In the genomic region with DNA sequence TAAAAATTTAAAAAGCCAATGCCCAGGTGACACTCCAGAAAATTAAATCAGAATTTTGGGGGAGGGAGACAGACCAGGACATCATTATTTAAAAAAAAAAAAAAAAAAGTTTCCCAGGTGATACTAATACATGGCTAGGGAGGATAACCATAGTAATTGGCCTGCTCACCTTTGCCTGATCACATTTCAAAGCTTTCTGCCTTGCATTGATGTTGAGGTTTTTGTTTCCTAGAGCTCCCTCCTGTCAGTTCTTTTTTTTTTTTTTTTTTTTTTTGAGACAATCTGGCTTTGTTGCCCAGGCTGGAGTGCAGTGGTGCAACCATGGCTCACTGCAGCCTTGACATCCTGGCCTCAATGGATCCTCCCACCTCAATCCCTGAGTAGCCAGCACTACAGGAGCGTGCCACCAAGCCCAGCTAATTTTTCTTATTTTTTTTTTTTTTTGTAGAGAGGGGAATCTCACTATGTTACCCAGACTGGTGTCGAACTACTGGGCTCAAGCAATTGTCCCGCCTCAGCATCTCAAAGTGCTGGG, we compare ENCODE assay signal across 24 cellular contexts. TPM values are rescaled to one million over a fixed set of nuclear protein-coding genes. Genes with fewer than 3 reads are reported as not detected.
DNase-seq lines count a peak whose midpoint lies in the region; TF ChIP-seq lines count a peak whose summit lies in the region.
"Had no signal": no experiment of that assay in that cellular context is flagged by ENCODE, and none has a peak within 500 bp of the region (broad histone marks: within the 10 kb centered on the region; RNA-seq: fewer than 3 reads in every experiment).

No MANE protein-coding gene starts in this region.

- peak overlapping the region; percentile 39 for H3K18ac ChIP-seq in mesendoderm (ENCODE audit: low read length)

- no peak overlapping the region for H2AK5ac ChIP-seq in mesendoderm (ENCODE audit: low read length)

- H2BK120ac ChIP-seq in mesendoderm (ENCODE audit: low read depth, low read length): no peak overlapping the region

- H3K27ac Mint-ChIP-seq in Caco-2 (ENCODE audit: unreplicated experiment): peak overlapping the region; percentile 82
- no peak overlapping the region for H3K27ac Mint-ChIP-seq in T-helper 2 cell treated with Interferon-gamma antibody and Interleukin-4, amounts not matched to agents 5 μg/mL and 100 μg/mL, for 36 hours
- H3K27ac Mint-ChIP-seq: CD4-positive, alpha-beta T cell had no signal

- peaks cover 41% of the 10 kb centered on the region for H3K4me1 ChIP-seq in Caco-2
- H3K4me1 ChIP-seq in HEK293 (ENCODE audit: control insufficient read depth, insufficient read depth, low read length): peaks cover 17% of the 10 kb centered on the region
- H3K4me1 ChIP-seq in mesendoderm (ENCODE audit: control insufficient read depth, low read depth, low read length): no peaks in the 10 kb centered on the region
- peaks cover 9% of the 10 kb centered on the region for H3K4me1 ChIP-seq in stomach smooth muscle (ENCODE audit: control insufficient read depth, insufficient read depth, low read length)
- H3K4me1 ChIP-seq in mammary epithelial cell (ENCODE audit: insufficient read depth, low read length): no peaks in the 10 kb centered on the region
- H3K4me1 ChIP-seq: A549 had no signal

- no peak overlapping the region for H4K5ac ChIP-seq in mesendoderm (ENCODE audit: low read length)

- POLR2A ChIA-PET in Caco-2 (lab: Charles Lee): no interaction called here
- POLR2A ChIA-PET in HEK293 (lab: Yijun Ruan, JAX): no interaction called here

- H2BK15ac ChIP-seq in mesendoderm (replicated peaks; ENCODE audit: low read depth): no peak overlapping the region

- H3K4me3 Mint-ChIP-seq in Caco-2 (ENCODE audit: unreplicated experiment): no peak overlapping the region
- no peak overlapping the region for H3K4me3 Mint-ChIP-seq in T-helper 2 cell treated with Interferon-gamma antibody and Interleukin-4, amounts not matched to agents 5 μg/mL and 100 μg/mL, for 36 hours
- H3K4me3 Mint-ChIP-seq: CD4-positive, alpha-beta T cell had no signal

- H4K8ac ChIP-seq in mesendoderm (ENCODE audit: low read depth, low read length): no peak overlapping the region

- no peak overlapping the region for H3K4me2 ChIP-seq in mesendoderm (ENCODE audit: low read length)
- no peak overlapping the region for H3K4me2 ChIP-seq in mammary epithelial cell (ENCODE audit: insufficient read depth, low read depth, low read length)
- H3K4me2 ChIP-seq: A549; BLaER1 treated with 17β-estradiol and CSF1 and Interleukin-3, amounts not matched to agents 10 nM and 100 nM had no signal

- H3K79me2 ChIP-seq in mesendoderm (ENCODE audit: control insufficient read depth, insufficient read depth, low read length): no peaks in the 10 kb centered on the region
- no peaks in the 10 kb centered on the region for H3K79me2 ChIP-seq in mammary epithelial cell (ENCODE audit: insufficient read depth, low read length)

- no peak for DNase-seq in Caco-2
- no peak for DNase-seq in mesendoderm
- no peak for DNase-seq in T-helper 2 cell treated with Interferon-gamma antibody and Interleukin-4, amounts not matched to agents 5 μg/mL and 100 μg/mL, for 36 hours (ENCODE audit: low spot score)
- no peak for DNase-seq in mammary epithelial cell
- no peak for DNase-seq in NCI-H2029 treated with DMSO at 0.1 percent for 48 hours (lab: John Stamatoyannopoulos, UW)
- DNase-seq: AML-193; CD4-positive, alpha-beta T cell; COR-L47; DMS79 treated with DMSO at 0.1 percent for 48 hours; GOT3; NCI-H1048; NCI-H1417; NCI-H1694; NCI-H2081; NCI-H446; NCI-H524 treated with DMSO at 0.1 percent for 48 hours; NCI-H774; SIG-M5 had no signal

- H3K56ac ChIP-seq in mesendoderm (ENCODE audit: low read length): no peak overlapping the region

- no peaks in the 10 kb centered on the region for H3K36me3 Mint-ChIP-seq in Caco-2 (ENCODE audit: insufficient read depth, unreplicated experiment)
- no peaks in the 10 kb centered on the region for H3K36me3 Mint-ChIP-seq in T-helper 2 cell treated with Interferon-gamma antibody and Interleukin-4, amounts not matched to agents 5 μg/mL and 100 μg/mL, for 36 hours (ENCODE audit: low read depth)

- H3K9me3 ChIP-seq in Caco-2 (0 out of 2 replicates have a peak, but pooled peaks cover 5% of the 10 kb centered on the region), HEK293 (ENCODE audit: control insufficient read depth, insufficient read depth, low read depth, low read length) (no peaks in the 10 kb centered on the region), stomach smooth muscle (ENCODE audit: control insufficient read depth in 2 of 2, low read length in 2 of 2) (no peaks in the 10 kb centered on the region), mammary epithelial cell (replicated peaks; ENCODE audit: insufficient read depth, low read length) (no peaks in the 10 kb centered on the region)
- H3K9me3 ChIP-seq: A549, HAP-1 had no signal

- H3K27ac ChIP-seq in HEK293 (ENCODE audit: extremely low read depth, low read depth, low read length) (no peak overlapping the region), mesendoderm (ENCODE audit: low read depth, low read length) (no peak overlapping the region), stomach smooth muscle (ENCODE audit: low read length) (peak overlapping the region; percentile 46), mammary epithelial cell (ENCODE audit: insufficient read depth, low read depth, low read length) (no peak overlapping the region)
- H3K27ac ChIP-seq: A549; BLaER1 treated with 17β-estradiol and CSF1 and Interleukin-3, amounts not matched to agents 10 nM and 100 nM; SK-N-MC had no signal

- H3K23ac ChIP-seq in mesendoderm (ENCODE audit: low read length): no peak overlapping the region

- no peaks in the 10 kb centered on the region for H3K27me3 Mint-ChIP-seq in Caco-2 (ENCODE audit: insufficient read depth, unreplicated experiment)
- peaks cover 7% of the 10 kb centered on the region for H3K27me3 Mint-ChIP-seq in T-helper 2 cell treated with Interferon-gamma antibody and Interleukin-4, amounts not matched to agents 5 μg/mL and 100 μg/mL, for 36 hours (ENCODE audit: low read depth)

- no CpG with 5 or more reads among the region's 3 CpGs for WGBS in mesendoderm (ENCODE audit: extremely low coverage, insufficient coverage, low lambda C conversion rate)
- 84% methylated on average over 3 of the region's 3 CpGs for WGBS in mammary epithelial cell (ENCODE audit: low coverage, missing lambda C conversion rate)

- in situ Hi-C loops in mammary epithelial cell (cut with MboI; ENCODE audit: low sequenced_read_pairs in 2 of 2): no loop called here

- dilution Hi-C loops in mammary epithelial cell (cut with HindIII; ENCODE audit: low sequenced_read_pairs): no loop called here

- H2BK5ac ChIP-seq in mesendoderm (ENCODE audit: low read length): no peak overlapping the region

- peaks cover 30% of the 10 kb centered on the region for H3K4me1 Mint-ChIP-seq in Caco-2 (ENCODE audit: low read depth, unreplicated experiment)
- H3K4me1 Mint-ChIP-seq in T-helper 2 cell treated with Interferon-gamma antibody and Interleukin-4, amounts not matched to agents 5 μg/mL and 100 μg/mL, for 36 hours (ENCODE audit: low read depth): no peaks in the 10 kb centered on the region

- H3K4me3 ChIP-seq in Caco-2 (ENCODE audit: low read depth, low read length) (no peak overlapping the region), HEK293 (ENCODE audit: low read depth, low read length) (no peak overlapping the region), mesendoderm (ENCODE audit: low read length) (no peak overlapping the region), stomach smooth muscle (ENCODE audit: low read length in 2 of 2) (peak overlapping the region in 1 of 2 donors; percentile 2), mammary epithelial cell (replicated peaks in 1 of 3; ENCODE audit: insufficient read depth in 1 of 3, low read depth in 2 of 3, low read length in 3 of 3) (no peak overlapping the region)
- H3K4me3 ChIP-seq: A549; BLaER1 treated with 17β-estradiol and CSF1 and Interleukin-3, amounts not matched to agents 10 nM and 100 nM; HAP-1; SK-N-MC had no signal

- no peaks in the 10 kb centered on the region for H3K27me3 ChIP-seq in Caco-2 (replicated peaks; ENCODE audit: control insufficient read depth, insufficient read depth, low read length)
- no peaks in the 10 kb centered on the region for H3K27me3 ChIP-seq in mesendoderm (ENCODE audit: insufficient read depth, low read length, poor library complexity)
- no peaks in the 10 kb centered on the region for H3K27me3 ChIP-seq in stomach smooth muscle (ENCODE audit: control insufficient read depth in 1 of 2, insufficient read depth in 2 of 2, low read length in 2 of 2)
- H3K27me3 ChIP-seq in mammary epithelial cell (ENCODE audit: insufficient read depth, low read length): no peaks in the 10 kb centered on the region
- H3K27me3 ChIP-seq: BLaER1 treated with 17β-estradiol and CSF1 and Interleukin-3, amounts not matched to agents 10 nM and 100 nM had no signal

- H3K79me1 ChIP-seq in mesendoderm (ENCODE audit: low read length): no peaks in the 10 kb centered on the region

- H3K4ac ChIP-seq in mesendoderm (ENCODE audit: low read depth, low read length): no peak overlapping the region

- no peak overlapping the region for H2AFZ ChIP-seq in mammary epithelial cell (ENCODE audit: low read depth, low read length)

- BruUV-seq in Caco-2 (replicated peaks; lab: Mats Ljungman, UMichigan): no TSS peak
- BruUV-seq in mammary epithelial cell (replicated peaks; lab: Mats Ljungman, UMichigan): no TSS peak

- CTCF ChIA-PET in Caco-2 (lab: Charles Lee): interaction anchor here (0.6 to 0.7 kb wide), 2 partner anchors 23 to 38 kb away, joined by 3 to 4 read pairs; a partner anchor contains a TSS
- CTCF ChIA-PET in HEK293 (lab: Yijun Ruan, JAX): interaction anchor here (0.7 to 1.7 kb wide), 3 partner anchors 12 to 39 kb away, joined by 5 to 9 read pairs (median 7); no protein-coding TSS in a partner anchor
- CTCF ChIA-PET in mammary epithelial cell (lab: Charles Lee; ENCODE audit: low non-redundant PET): no interaction called here

- H3K9ac ChIP-seq in mesendoderm (ENCODE audit: low read length) (no peak overlapping the region), stomach smooth muscle (ENCODE audit: low read length in 2 of 2) (no peak overlapping the region), mammary epithelial cell (ENCODE audit: insufficient read depth, low read length) (no peak overlapping the region)
- H3K9ac ChIP-seq: BLaER1 treated with 17β-estradiol and CSF1 and Interleukin-3, amounts not matched to agents 10 nM and 100 nM had no signal

- TF ChIP-seq CTCF in Caco-2 (IDR thresholded peaks at IDR 0.05; ENCODE audit: insufficient read depth in 1 of 2, low read depth in 1 of 2, low read length in 1 of 2, severe bottlenecking in 1 of 2, unreplicated experiment in 1 of 2) (no peak), HEK293 (tag by site-specific recombination; IDR thresholded peaks at IDR 0.05) (no peak), mammary epithelial cell (conservative IDR thresholded peaks at IDR 0.05 in 1 of 2, IDR thresholded peaks at IDR 0.05 in 1 of 2; ENCODE audit: extremely low read depth in 1 of 2, insufficient read depth in 1 of 2, low read depth in 1 of 2, low read length in 2 of 2) (no peak)

- H4K20me1 ChIP-seq in mammary epithelial cell (ENCODE audit: insufficient read depth, low read length): no peaks in the 10 kb centered on the region
- H4K20me1 ChIP-seq: BLaER1 treated with 17β-estradiol and CSF1 and Interleukin-3, amounts not matched to agents 10 nM and 100 nM had no signal

- H3K36me3 ChIP-seq in Caco-2 (ENCODE audit: control insufficient read depth, insufficient read depth, low read length) (no peaks in the 10 kb centered on the region), HEK293 (ENCODE audit: control insufficient read depth in 2 of 2, insufficient read depth in 1 of 2, low read length in 2 of 2) (no peaks in the 10 kb centered on the region), mesendoderm (ENCODE audit: control insufficient read depth, insufficient read depth, low read length) (no peaks in the 10 kb centered on the region), stomach smooth muscle (ENCODE audit: control insufficient read depth in 2 of 2, insufficient read depth in 2 of 2, low read length in 2 of 2) (no peaks in the 10 kb centered on the region), mammary epithelial cell (ENCODE audit: insufficient read depth, low read length) (no peaks in the 10 kb centered on the region)
- H3K36me3 ChIP-seq: BLaER1 treated with 17β-estradiol and CSF1 and Interleukin-3, amounts not matched to agents 10 nM and 100 nM; HAP-1 had no signal

- intact Hi-C loops in Caco-2 (cut with micrococcal nuclease; ENCODE audit: unreplicated experiment) (loop anchor here (5.0 kb wide), 2 partner anchors 39 to 74 kb away; a partner anchor contains a TSS), mammary epithelial cell (cut with micrococcal nuclease) (no loop called here)

- peaks cover 13% of the 10 kb centered on the region for H3K9me3 Mint-ChIP-seq in Caco-2 (ENCODE audit: unreplicated experiment)
- no peaks in the 10 kb centered on the region for H3K9me3 Mint-ChIP-seq in T-helper 2 cell treated with Interferon-gamma antibody and Interleukin-4, amounts not matched to agents 5 μg/mL and 100 μg/mL, for 36 hours
- H3K9me3 Mint-ChIP-seq: CD4-positive, alpha-beta T cell had no signal

RNA-seq across cellular contexts. Expression of a gene that starts 38.1 kb away (rescaled TPM):
- total RNA-seq in Caco-2 (2022) (0.23 and 0.56 TPM in 2 replicates), mammary epithelial cell (1 to 10 TPM; 1.7 to 2.0 TPM)
- 0.11 TPM for polyA plus RNA-seq in mesendoderm (2013, experiment 1 of 2)
- polyA plus RNA-seq in mesendoderm (2013, experiment 2 of 2): 0.17 TPM
- 1.1 TPM for polyA plus RNA-seq in mammary epithelial cell
- polyA minus RNA-seq in mammary epithelial cell: 1.1 TPM
